Comparison of ENCODE assay signal across 1 cellular context in the genomic region with DNA sequence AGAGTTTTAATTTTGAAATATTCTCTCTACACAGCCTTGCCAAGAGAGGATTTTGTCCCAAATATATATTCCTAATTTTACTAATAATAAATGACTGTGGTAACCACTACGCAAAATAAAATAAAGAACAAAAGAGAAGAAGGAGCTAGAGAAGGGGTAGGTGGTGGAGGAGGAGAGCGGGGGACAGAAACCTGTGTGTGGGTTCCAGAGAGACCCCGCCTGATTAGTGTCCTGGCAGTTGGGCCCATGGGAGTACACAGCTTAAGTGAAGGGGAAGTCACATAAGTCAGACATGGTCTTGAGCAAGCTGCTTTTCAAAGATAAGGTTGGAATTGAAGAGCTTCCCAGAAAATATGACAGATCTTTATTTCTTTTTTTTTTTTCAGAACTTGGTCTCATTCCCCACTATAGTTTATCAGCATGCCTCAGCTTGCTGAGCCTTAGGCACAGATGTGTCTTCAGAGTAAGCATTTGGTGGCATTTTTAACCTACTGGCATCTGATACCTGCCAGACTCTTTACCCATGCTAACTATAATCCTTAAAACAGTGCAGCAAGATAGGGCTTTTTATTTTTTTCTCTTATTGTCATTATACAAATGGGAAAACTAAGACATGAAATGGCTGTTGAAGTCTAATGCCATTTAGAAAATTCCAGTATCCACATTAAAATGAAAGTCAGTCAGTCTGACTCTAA.
TF ChIP-seq lines count a peak whose summit lies in the region.

No MANE protein-coding gene starts in this region.

TF ChIP-seq in K562, 482 proteins besides CTCF, POLR2A, EP300 and RAD21 (continued from another document and continues in another):
- TF ChIP-seq ELF4 (CRISPR knock-in tag; IDR thresholded peaks at IDR 0.05) (peak; percentile 76), MAFG (tag; conservative IDR thresholded peaks at IDR 0.05) (peak; percentile 48; the same call in 1 of the 2 replicates), BRD4 (IDR thresholded peaks at IDR 0.05) (peak; percentile 79), ZNF121 (CRISPR knock-in tag; conservative IDR thresholded peaks at IDR 0.05) (no peak), EHMT2 (IDR thresholded peaks at IDR 0.05) (peak; percentile 86), PHF20 (IDR thresholded peaks at IDR 0.05; ENCODE audit: partially characterized antibody) (no peak), HMG20A (CRISPR knock-in tag; conservative IDR thresholded peaks at IDR 0.05) (no peak; the same call in 1 of the 2 replicates), KLF10 (CRISPR knock-in tag; IDR thresholded peaks at IDR 0.05) (no peak), YY1 (IDR thresholded peaks at IDR 0.05; ENCODE audit: borderline replicate concordance in 1 of 3, control insufficient read depth in 1 of 3, extremely low read depth in 1 of 3, insufficient read depth in 3 of 3, insufficient read length in 1 of 3, insufficient replicate concordance in 2 of 3, low read depth in 1 of 3, low read length in 2 of 3) (peak in 1 of 3 experiments; percentile 31), ETS2 (tag; IDR thresholded peaks at IDR 0.05; ENCODE audit: borderline replicate concordance, poor library complexity, severe bottlenecking) (no peak), HLTF (IDR thresholded peaks at IDR 0.05) (0 out of 2 replicates have a peak, but pooled peaks have one; percentile 60), SP1 (CRISPR knock-in tag; IDR thresholded peaks at IDR 0.05) (peak; percentile 18; the same call in 1 of the 2 replicates), NFATC3 (IDR thresholded peaks at IDR 0.05) (peak; percentile 20; the same call in 1 of the 2 replicates), TCFL5 (CRISPR knock-in tag; conservative IDR thresholded peaks at IDR 0.05) (no peak), IRF2 (CRISPR knock-in tag; IDR thresholded peaks at IDR 0.05) (no peak), ZBTB17 (CRISPR knock-in tag; IDR thresholded peaks at IDR 0.05) (peak; percentile 32; the same call in 1 of the 2 replicates), BACH1 (tag; IDR thresholded peaks at IDR 0.05) (peak; percentile 70), CTBP1 (IDR thresholded peaks at IDR 0.05; ENCODE audit: borderline replicate concordance) (peak; percentile 78), SREBF1 (IDR thresholded peaks at IDR 0.05; ENCODE audit: borderline replicate concordance, low read depth, low read length) (no peak), ZKSCAN8 (CRISPR knock-in tag; IDR thresholded peaks at IDR 0.05) (peak; percentile 90), SMC3 (conservative IDR thresholded peaks at IDR 0.05; ENCODE audit: insufficient read depth, low read depth, low read length) (0 out of 2 replicates have a peak, but pooled peaks have one; percentile 7), ZNF707 (CRISPR knock-in tag; conservative IDR thresholded peaks at IDR 0.05) (0 out of 2 replicates have a peak, but pooled peaks have one; percentile 8), NELFE (IDR thresholded peaks at IDR 0.05; ENCODE audit: insufficient read depth, insufficient read length) (no peak), SETDB1 (IDR thresholded peaks at IDR 0.05; ENCODE audit: low read length) (no peak), ATF1 (CRISPR knock-in tag; IDR thresholded peaks at IDR 0.05) (no peak), ATF1 (tag; IDR thresholded peaks at IDR 0.05) (peak; percentile 77), ZNF584 (CRISPR knock-in tag; IDR thresholded peaks at IDR 0.05; ENCODE audit: low read depth) (no peak), TOE1 (IDR thresholded peaks at IDR 0.05; ENCODE audit: borderline replicate concordance) (0 out of 2 replicates have a peak, but pooled peaks have one; percentile 53), TOE1 (CRISPR knock-in tag; IDR thresholded peaks at IDR 0.05; ENCODE audit: borderline replicate concordance, low read depth) (no peak), ZNF57 (CRISPR knock-in tag; IDR thresholded peaks at IDR 0.05) (no peak), PCBP2 (IDR thresholded peaks at IDR 0.05; ENCODE audit: low read depth, low read length, poor library complexity, severe bottlenecking) (no peak), ELF1 (tag; IDR thresholded peaks at IDR 0.05) (peak; percentile 23; the same call in 1 of the 2 replicates), KDM5B (IDR thresholded peaks at IDR 0.05; ENCODE audit: insufficient replicate concordance, low read depth, low read length) (no peak), THRAP3 (IDR thresholded peaks at IDR 0.05; ENCODE audit: borderline replicate concordance) (no peak), MECOM (CRISPR knock-in tag; IDR thresholded peaks at IDR 0.05) (no peak), ZFX (CRISPR knock-in tag; IDR thresholded peaks at IDR 0.05) (peak; percentile 60), RBFOX2 (IDR thresholded peaks at IDR 0.05; ENCODE audit: low read depth, low read length) (peak; percentile 60), PHB (CRISPR knock-in tag; IDR thresholded peaks at IDR 0.05) (no peak)
- TF ChIP-seq, protein P1, sequence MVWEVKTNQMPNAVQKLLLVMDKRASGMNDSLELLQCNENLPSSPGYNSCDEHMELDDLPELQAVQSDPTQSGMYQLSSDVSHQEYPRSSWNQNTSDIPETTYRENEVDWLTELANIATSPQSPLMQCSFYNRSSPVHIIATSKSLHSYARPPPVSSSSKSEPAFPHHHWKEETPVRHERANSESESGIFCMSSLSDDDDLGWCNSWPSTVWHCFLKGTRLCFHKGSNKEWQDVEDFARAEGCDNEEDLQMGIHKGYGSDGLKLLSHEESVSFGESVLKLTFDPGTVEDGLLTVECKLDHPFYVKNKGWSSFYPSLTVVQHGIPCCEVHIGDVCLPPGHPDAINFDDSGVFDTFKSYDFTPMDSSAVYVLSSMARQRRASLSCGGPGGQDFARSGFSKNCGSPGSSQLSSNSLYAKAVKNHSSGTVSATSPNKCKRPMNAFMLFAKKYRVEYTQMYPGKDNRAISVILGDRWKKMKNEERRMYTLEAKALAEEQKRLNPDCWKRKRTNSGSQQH (CRISPR knock-in tag; IDR thresholded peaks at IDR 0.05): peak; percentile 66; the same call in 1 of the 2 replicates
- TF ChIP-seq, protein P2, sequence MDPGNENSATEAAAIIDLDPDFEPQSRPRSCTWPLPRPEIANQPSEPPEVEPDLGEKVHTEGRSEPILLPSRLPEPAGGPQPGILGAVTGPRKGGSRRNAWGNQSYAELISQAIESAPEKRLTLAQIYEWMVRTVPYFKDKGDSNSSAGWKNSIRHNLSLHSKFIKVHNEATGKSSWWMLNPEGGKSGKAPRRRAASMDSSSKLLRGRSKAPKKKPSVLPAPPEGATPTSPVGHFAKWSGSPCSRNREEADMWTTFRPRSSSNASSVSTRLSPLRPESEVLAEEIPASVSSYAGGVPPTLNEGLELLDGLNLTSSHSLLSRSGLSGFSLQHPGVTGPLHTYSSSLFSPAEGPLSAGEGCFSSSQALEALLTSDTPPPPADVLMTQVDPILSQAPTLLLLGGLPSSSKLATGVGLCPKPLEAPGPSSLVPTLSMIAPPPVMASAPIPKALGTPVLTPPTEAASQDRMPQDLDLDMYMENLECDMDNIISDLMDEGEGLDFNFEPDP (CRISPR knock-in tag; IDR thresholded peaks at IDR 0.05): no peak
- TF ChIP-seq, protein P3, sequence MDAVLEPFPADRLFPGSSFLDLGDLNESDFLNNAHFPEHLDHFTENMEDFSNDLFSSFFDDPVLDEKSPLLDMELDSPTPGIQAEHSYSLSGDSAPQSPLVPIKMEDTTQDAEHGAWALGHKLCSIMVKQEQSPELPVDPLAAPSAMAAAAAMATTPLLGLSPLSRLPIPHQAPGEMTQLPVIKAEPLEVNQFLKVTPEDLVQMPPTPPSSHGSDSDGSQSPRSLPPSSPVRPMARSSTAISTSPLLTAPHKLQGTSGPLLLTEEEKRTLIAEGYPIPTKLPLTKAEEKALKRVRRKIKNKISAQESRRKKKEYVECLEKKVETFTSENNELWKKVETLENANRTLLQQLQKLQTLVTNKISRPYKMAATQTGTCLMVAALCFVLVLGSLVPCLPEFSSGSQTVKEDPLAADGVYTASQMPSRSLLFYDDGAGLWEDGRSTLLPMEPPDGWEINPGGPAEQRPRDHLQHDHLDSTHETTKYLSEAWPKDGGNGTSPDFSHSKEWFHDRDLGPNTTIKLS (IDR thresholded peaks at IDR 0.05; ENCODE audit: borderline replicate concordance, low read depth): peak; percentile 58; the same call in 1 of the 2 replicates
- TF ChIP-seq, protein P4, sequence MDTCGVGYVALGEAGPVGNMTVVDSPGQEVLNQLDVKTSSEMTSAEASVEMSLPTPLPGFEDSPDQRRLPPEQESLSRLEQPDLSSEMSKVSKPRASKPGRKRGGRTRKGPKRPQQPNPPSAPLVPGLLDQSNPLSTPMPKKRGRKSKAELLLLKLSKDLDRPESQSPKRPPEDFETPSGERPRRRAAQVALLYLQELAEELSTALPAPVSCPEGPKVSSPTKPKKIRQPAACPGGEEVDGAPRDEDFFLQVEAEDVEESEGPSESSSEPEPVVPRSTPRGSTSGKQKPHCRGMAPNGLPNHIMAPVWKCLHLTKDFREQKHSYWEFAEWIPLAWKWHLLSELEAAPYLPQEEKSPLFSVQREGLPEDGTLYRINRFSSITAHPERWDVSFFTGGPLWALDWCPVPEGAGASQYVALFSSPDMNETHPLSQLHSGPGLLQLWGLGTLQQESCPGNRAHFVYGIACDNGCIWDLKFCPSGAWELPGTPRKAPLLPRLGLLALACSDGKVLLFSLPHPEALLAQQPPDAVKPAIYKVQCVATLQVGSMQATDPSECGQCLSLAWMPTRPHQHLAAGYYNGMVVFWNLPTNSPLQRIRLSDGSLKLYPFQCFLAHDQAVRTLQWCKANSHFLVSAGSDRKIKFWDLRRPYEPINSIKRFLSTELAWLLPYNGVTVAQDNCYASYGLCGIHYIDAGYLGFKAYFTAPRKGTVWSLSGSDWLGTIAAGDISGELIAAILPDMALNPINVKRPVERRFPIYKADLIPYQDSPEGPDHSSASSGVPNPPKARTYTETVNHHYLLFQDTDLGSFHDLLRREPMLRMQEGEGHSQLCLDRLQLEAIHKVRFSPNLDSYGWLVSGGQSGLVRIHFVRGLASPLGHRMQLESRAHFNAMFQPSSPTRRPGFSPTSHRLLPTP (IDR thresholded peaks at IDR 0.05; ENCODE audit: borderline replicate concordance, extremely low read depth, insufficient read length): no peak
- TF ChIP-seq, protein P5, sequence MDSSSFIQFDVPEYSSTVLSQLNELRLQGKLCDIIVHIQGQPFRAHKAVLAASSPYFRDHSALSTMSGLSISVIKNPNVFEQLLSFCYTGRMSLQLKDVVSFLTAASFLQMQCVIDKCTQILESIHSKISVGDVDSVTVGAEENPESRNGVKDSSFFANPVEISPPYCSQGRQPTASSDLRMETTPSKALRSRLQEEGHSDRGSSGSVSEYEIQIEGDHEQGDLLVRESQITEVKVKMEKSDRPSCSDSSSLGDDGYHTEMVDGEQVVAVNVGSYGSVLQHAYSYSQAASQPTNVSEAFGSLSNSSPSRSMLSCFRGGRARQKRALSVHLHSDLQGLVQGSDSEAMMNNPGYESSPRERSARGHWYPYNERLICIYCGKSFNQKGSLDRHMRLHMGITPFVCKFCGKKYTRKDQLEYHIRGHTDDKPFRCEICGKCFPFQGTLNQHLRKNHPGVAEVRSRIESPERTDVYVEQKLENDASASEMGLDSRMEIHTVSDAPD (CRISPR knock-in tag; IDR thresholded peaks at IDR 0.05): peak; percentile 49; the same call in 1 of the 2 replicates
- TF ChIP-seq, protein P6, sequence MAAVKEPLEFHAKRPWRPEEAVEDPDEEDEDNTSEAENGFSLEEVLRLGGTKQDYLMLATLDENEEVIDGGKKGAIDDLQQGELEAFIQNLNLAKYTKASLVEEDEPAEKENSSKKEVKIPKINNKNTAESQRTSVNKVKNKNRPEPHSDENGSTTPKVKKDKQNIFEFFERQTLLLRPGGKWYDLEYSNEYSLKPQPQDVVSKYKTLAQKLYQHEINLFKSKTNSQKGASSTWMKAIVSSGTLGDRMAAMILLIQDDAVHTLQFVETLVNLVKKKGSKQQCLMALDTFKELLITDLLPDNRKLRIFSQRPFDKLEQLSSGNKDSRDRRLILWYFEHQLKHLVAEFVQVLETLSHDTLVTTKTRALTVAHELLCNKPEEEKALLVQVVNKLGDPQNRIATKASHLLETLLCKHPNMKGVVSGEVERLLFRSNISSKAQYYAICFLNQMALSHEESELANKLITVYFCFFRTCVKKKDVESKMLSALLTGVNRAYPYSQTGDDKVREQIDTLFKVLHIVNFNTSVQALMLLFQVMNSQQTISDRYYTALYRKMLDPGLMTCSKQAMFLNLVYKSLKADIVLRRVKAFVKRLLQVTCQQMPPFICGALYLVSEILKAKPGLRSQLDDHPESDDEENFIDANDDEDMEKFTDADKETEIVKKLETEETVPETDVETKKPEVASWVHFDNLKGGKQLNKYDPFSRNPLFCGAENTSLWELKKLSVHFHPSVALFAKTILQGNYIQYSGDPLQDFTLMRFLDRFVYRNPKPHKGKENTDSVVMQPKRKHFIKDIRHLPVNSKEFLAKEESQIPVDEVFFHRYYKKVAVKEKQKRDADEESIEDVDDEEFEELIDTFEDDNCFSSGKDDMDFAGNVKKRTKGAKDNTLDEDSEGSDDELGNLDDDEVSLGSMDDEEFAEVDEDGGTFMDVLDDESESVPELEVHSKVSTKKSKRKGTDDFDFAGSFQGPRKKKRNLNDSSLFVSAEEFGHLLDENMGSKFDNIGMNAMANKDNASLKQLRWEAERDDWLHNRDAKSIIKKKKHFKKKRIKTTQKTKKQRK (IDR thresholded peaks at IDR 0.05; ENCODE audit: borderline replicate concordance, low read depth, low read length): no peak
- TF ChIP-seq, protein P7, sequence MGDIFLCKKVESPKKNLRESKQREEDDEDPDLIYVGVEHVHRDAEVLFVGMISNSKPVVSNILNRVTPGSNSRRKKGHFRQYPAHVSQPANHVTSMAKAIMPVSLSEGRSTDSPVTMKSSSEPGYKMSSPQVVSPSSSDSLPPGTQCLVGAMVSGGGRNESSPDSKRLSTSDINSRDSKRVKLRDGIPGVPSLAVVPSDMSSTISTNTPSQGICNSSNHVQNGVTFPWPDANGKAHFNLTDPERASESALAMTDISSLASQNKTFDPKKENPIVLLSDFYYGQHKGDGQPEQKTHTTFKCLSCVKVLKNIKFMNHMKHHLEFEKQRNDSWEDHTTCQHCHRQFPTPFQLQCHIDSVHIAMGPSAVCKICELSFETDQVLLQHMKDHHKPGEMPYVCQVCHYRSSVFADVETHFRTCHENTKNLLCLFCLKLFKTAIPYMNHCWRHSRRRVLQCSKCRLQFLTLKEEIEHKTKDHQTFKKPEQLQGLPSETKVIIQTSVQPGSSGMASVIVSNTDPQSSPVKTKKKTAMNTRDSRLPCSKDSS (IDR thresholded peaks at IDR 0.05; ENCODE audit: low read depth, partially characterized antibody): no peak
- TF ChIP-seq, protein P8, sequence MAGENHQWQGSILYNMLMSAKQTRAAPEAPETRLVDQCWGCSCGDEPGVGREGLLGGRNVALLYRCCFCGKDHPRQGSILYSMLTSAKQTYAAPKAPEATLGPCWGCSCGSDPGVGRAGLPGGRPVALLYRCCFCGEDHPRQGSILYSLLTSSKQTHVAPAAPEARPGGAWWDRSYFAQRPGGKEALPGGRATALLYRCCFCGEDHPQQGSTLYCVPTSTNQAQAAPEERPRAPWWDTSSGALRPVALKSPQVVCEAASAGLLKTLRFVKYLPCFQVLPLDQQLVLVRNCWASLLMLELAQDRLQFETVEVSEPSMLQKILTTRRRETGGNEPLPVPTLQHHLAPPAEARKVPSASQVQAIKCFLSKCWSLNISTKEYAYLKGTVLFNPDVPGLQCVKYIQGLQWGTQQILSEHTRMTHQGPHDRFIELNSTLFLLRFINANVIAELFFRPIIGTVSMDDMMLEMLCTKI (IDR thresholded peaks at IDR 0.05; ENCODE audit: partially characterized antibody): no peak
- TF ChIP-seq, protein P9, sequence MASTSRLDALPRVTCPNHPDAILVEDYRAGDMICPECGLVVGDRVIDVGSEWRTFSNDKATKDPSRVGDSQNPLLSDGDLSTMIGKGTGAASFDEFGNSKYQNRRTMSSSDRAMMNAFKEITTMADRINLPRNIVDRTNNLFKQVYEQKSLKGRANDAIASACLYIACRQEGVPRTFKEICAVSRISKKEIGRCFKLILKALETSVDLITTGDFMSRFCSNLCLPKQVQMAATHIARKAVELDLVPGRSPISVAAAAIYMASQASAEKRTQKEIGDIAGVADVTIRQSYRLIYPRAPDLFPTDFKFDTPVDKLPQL (IDR thresholded peaks at IDR 0.05; ENCODE audit: extremely low read depth, insufficient read length): no peak
